7 cellular contexts compared by ENCODE assay signal in genomic region chr6:33288942-33289783, GRCh38. TPM values are rescaled to one million over a fixed set of nuclear protein-coding genes. Genes with fewer than 3 reads are reported as not detected.
DNase-seq lines count a peak whose midpoint lies in the region; ATAC-seq, FAIRE-seq and TF ChIP-seq lines count a peak whose summit lies in the region.

Gene PFDN6 (plus strand): TSS chr6:33289601. CDS start chr6:33289857, 256 bp downstream.
A gene with protein sequence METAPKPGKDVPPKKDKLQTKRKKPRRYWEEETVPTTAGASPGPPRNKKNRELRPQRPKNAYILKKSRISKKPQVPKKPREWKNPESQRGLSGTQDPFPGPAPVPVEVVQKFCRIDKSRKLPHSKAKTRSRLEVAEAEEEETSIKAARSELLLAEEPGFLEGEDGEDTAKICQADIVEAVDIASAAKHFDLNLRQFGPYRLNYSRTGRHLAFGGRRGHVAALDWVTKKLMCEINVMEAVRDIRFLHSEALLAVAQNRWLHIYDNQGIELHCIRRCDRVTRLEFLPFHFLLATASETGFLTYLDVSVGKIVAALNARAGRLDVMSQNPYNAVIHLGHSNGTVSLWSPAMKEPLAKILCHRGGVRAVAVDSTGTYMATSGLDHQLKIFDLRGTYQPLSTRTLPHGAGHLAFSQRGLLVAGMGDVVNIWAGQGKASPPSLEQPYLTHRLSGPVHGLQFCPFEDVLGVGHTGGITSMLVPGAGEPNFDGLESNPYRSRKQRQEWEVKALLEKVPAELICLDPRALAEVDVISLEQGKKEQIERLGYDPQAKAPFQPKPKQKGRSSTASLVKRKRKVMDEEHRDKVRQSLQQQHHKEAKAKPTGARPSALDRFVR (minus strand): TSS chr6:33289239. CDS start chr6:33289170, 69 bp downstream.

- H3K4me3 Mint-ChIP-seq in astrocyte (ENCODE audit: unreplicated experiment): peak within 1 kb of the TSS; percentile 99

- peak within 1 kb of the TSS; percentile 90 for H3K4me2 ChIP-seq in astrocyte (ENCODE audit: low read length)

- H3K4me3 ChIP-seq in astrocyte (ENCODE audit: insufficient read depth, low read depth, low read length) (peak within 1 kb of the TSS; percentile 96), rectal smooth muscle tissue (ENCODE audit: low read length) (peak within 1 kb of the TSS; percentile 66)

- H4K20me1 ChIP-seq in astrocyte (ENCODE audit: insufficient read depth, low read length): peaks cover 15% of the 10 kb centered on the region

- H3K9ac ChIP-seq in astrocyte (ENCODE audit: low read length) (peak within 1 kb of the TSS; percentile 90), rectal smooth muscle tissue (ENCODE audit: low read length) (peak within 1 kb of the TSS; percentile 40)

- H3K27ac ChIP-seq in astrocyte (ENCODE audit: low read depth, low read length) (peak within 1 kb of the TSS; percentile 55), rectal smooth muscle tissue (ENCODE audit: low read depth, low read length) (peak within 1 kb of the TSS; percentile 65)

- peaks cover 9% of the 10 kb centered on the region for H3K36me3 Mint-ChIP-seq in astrocyte (ENCODE audit: low read depth, unreplicated experiment)

- TF ChIP-seq CTCF in astrocyte (IDR thresholded peaks at IDR 0.05; ENCODE audit: insufficient read depth, low read depth, low read length): no peak

- peak within 1 kb of the TSS; percentile 86 for H2AFZ ChIP-seq in astrocyte (ENCODE audit: low read depth, low read length)

- H3K27me3 ChIP-seq in astrocyte (ENCODE audit: insufficient read depth, low read length) (no peaks in the 10 kb centered on the region), rectal smooth muscle tissue (ENCODE audit: control insufficient read depth, insufficient read depth, low read length) (no peaks in the 10 kb centered on the region)

- DNase-seq in NCI-H187 (lab: John Stamatoyannopoulos, UW) (peak; percentile 62 to 92), T-helper 2 cell (peak; percentile 36 to 94 (median 74)), astrocyte (ENCODE audit: low read depth) (peak; percentile 86), hepatic stellate cell (ENCODE audit: low spot score) (peak; percentile 98)

- H3K9me3 ChIP-seq in astrocyte (ENCODE audit: insufficient read depth, low read depth, low read length): no peaks in the 10 kb centered on the region

- FAIRE-seq in astrocyte (lab: Jason Lieb, UNC): no peak

- H3K79me2 ChIP-seq in astrocyte (ENCODE audit: insufficient read depth, low read length): peaks cover 65% of the 10 kb centered on the region

- H3K36me3 ChIP-seq in astrocyte (ENCODE audit: insufficient read depth, low read length) (peaks cover 31% of the 10 kb centered on the region), rectal smooth muscle tissue (ENCODE audit: control insufficient read depth, insufficient read depth, low read length) (peaks cover 19% of the 10 kb centered on the region)

- H3K27me3 Mint-ChIP-seq in astrocyte (ENCODE audit: low read depth, unreplicated experiment): no peaks in the 10 kb centered on the region

- ATAC-seq in GM18508 (IDR thresholded peaks at IDR 0.05; ENCODE audit: insufficient read depth, unreplicated experiment): peak; percentile 51
- ATAC-seq in HG02943 (IDR thresholded peaks at IDR 0.05; ENCODE audit: low read depth, unreplicated experiment): peak; percentile 80

- H3K27ac Mint-ChIP-seq in astrocyte (ENCODE audit: unreplicated experiment): peak within 1 kb of the TSS; percentile 89

- peaks cover 22% of the 10 kb centered on the region for H3K4me1 Mint-ChIP-seq in astrocyte (ENCODE audit: low read depth, unreplicated experiment)

- H3K4me1 ChIP-seq in astrocyte (ENCODE audit: insufficient read depth, low read length): peaks cover 14% of the 10 kb centered on the region
- H3K4me1 ChIP-seq in rectal smooth muscle tissue (ENCODE audit: control insufficient read depth, insufficient read depth, low read length): peaks cover 18% of the 10 kb centered on the region

- peaks cover 2% of the 10 kb centered on the region for H3K9me3 Mint-ChIP-seq in astrocyte (ENCODE audit: unreplicated experiment)

RNA-seq across cellular contexts. Expression of gene PFDN6, which starts in this region (rescaled TPM):
- total RNA-seq in astrocyte: 54.8 and 56.7 TPM in 2 replicates

RNA-seq across cellular contexts. Expression of the second gene that starts in this region (rescaled TPM):
- 59.7 and 63.7 TPM in 2 replicates for total RNA-seq in astrocyte

Comparison
In these comparisons a context has a peak if more than half of its experiments do, and no peak if none do; other contexts are left out.
1. Peak in every context shown above with its lines: DNase-seq, ATAC-seq, H3K4me3 ChIP-seq and H3K27ac ChIP-seq.